Comparison of ENCODE assay signal across 1 cellular context in genomic region chr11:111870887-111871692, GRCh38.
TF ChIP-seq lines count a peak whose summit lies in the region.

Gene ALG9 (minus strand): TSS chr11:111871581. CDS start chr11:111871482, 99 bp downstream.

TF ChIP-seq in HepG2, 621 proteins besides CTCF, POLR2A, EP300 and RAD21 (continues in another document):
- no peak for TF ChIP-seq ZNF552 (CRISPR knock-in tag; IDR thresholded peaks at IDR 0.05; ENCODE audit: borderline replicate concordance)
- TF ChIP-seq TSC22D2 (CRISPR knock-in tag; IDR thresholded peaks at IDR 0.05; ENCODE audit: borderline replicate concordance), result no peak
- TF ChIP-seq ZBTB2 (CRISPR knock-in tag; IDR thresholded peaks at IDR 0.05; ENCODE audit: low read depth), result 0 out of 2 replicates have a peak, but pooled peaks have one; percentile 48
- 0 out of 2 replicates have a peak, but pooled peaks have one; percentile 51 for TF ChIP-seq KLF6 (CRISPR knock-in tag; IDR thresholded peaks at IDR 0.05)
- TF ChIP-seq MTF2 (CRISPR knock-in tag; IDR thresholded peaks at IDR 0.05; ENCODE audit: borderline replicate concordance), result peak; percentile 60; the same call in 1 of the 2 replicates
- peak; percentile 71 for TF ChIP-seq ZNF768 (CRISPR knock-in tag; IDR thresholded peaks at IDR 0.05)
- no peak for TF ChIP-seq ZNF180 (CRISPR knock-in tag; IDR thresholded peaks at IDR 0.05; ENCODE audit: borderline replicate concordance, low read depth)
- 0 out of 2 replicates have a peak, but pooled peaks have one; percentile 49 for TF ChIP-seq SMYD3 (CRISPR knock-in tag; IDR thresholded peaks at IDR 0.05)
- peak; percentile 76 for TF ChIP-seq ZNF274 (CRISPR knock-in tag; IDR thresholded peaks at IDR 0.05)
- TF ChIP-seq ZNF253 (CRISPR knock-in tag; IDR thresholded peaks at IDR 0.05; ENCODE audit: borderline replicate concordance), result peak; percentile 35; the same call in 1 of the 2 replicates
- no peak for TF ChIP-seq MLLT10 (CRISPR knock-in tag; IDR thresholded peaks at IDR 0.05)
- TF ChIP-seq ZSCAN9 (CRISPR knock-in tag; IDR thresholded peaks at IDR 0.05; ENCODE audit: borderline replicate concordance), result no peak; the same call in 1 of the 2 replicates
- TF ChIP-seq DPF2 (CRISPR knock-in tag; IDR thresholded peaks at IDR 0.05; ENCODE audit: borderline replicate concordance, low read depth), result no peak
- TF ChIP-seq RBM22 (optimal IDR thresholded peaks at IDR 0.05; ENCODE audit: low read length), result peak; percentile 15
- peak; percentile 5; the same call in 1 of the 2 replicates for TF ChIP-seq STAT6 (CRISPR knock-in tag; IDR thresholded peaks at IDR 0.05; ENCODE audit: borderline replicate concordance)
- TF ChIP-seq HINFP (CRISPR knock-in tag; IDR thresholded peaks at IDR 0.05; ENCODE audit: low read depth), result peak; percentile 71; the same call in 1 of the 2 replicates
- no peak for TF ChIP-seq GRHL1 (CRISPR knock-in tag; conservative IDR thresholded peaks at IDR 0.05)
- TF ChIP-seq ZNF446 (CRISPR knock-in tag; IDR thresholded peaks at IDR 0.05), result peak; percentile 37; the same call in 1 of the 2 replicates
- peak; percentile 76; the same call in 1 of the 2 replicates for TF ChIP-seq NFKB2 (CRISPR knock-in tag; IDR thresholded peaks at IDR 0.05; ENCODE audit: borderline replicate concordance)
- peak in 1 of 2 experiments; percentile 46; a peak in 1 of 4 replicates for TF ChIP-seq ATF4 (CRISPR knock-in tag; IDR thresholded peaks at IDR 0.05)
- no peak for TF ChIP-seq ZNF251 (CRISPR knock-in tag; IDR thresholded peaks at IDR 0.05)
- TF ChIP-seq ZNF318 (CRISPR knock-in tag; IDR thresholded peaks at IDR 0.05), result 0 out of 2 replicates have a peak, but pooled peaks have one; percentile 43
- TF ChIP-seq HDAC6 (IDR thresholded peaks at IDR 0.05; ENCODE audit: low read depth, low read length), result no peak
- peak; percentile 81; the same call in 1 of the 2 replicates for TF ChIP-seq KDM5B (CRISPR knock-in tag; IDR thresholded peaks at IDR 0.05; ENCODE audit: borderline replicate concordance)
- TF ChIP-seq RCOR2 (CRISPR knock-in tag; IDR thresholded peaks at IDR 0.05), result no peak
- TF ChIP-seq THRA (CRISPR knock-in tag; IDR thresholded peaks at IDR 0.05; ENCODE audit: borderline replicate concordance), result no peak
- no peak for TF ChIP-seq ETV5 (CRISPR knock-in tag; IDR thresholded peaks at IDR 0.05; ENCODE audit: borderline replicate concordance)
- TF ChIP-seq ZNF224 (CRISPR knock-in tag; IDR thresholded peaks at IDR 0.05), result peak; percentile 60; the same call in 1 of the 2 replicates
- no peak for TF ChIP-seq CENPX (CRISPR knock-in tag; IDR thresholded peaks at IDR 0.05)
- peak; percentile 96 for TF ChIP-seq ZFX (CRISPR knock-in tag; IDR thresholded peaks at IDR 0.05; ENCODE audit: low read depth)
- TF ChIP-seq ZBTB49 (CRISPR knock-in tag; IDR thresholded peaks at IDR 0.05; ENCODE audit: borderline replicate concordance), result no peak
